ENCODE assay signal across 13 cellular contexts in genomic region chr10:74640134-74640533, GRCh38.
DNase-seq lines count a peak whose midpoint lies in the region; ATAC-seq and TF ChIP-seq lines count a peak whose summit lies in the region.
"Had no signal": no experiment of that assay in that cellular context is flagged by ENCODE, and none has a peak within 500 bp of the region (broad histone marks: within the 10 kb centered on the region; RNA-seq: fewer than 3 reads in every experiment).

No MANE protein-coding gene starts in this region.

- no peaks in the 10 kb centered on the region for H3K36me3 ChIP-seq in BJ (ENCODE audit: control insufficient read depth, insufficient read depth, low read length)
- no peaks in the 10 kb centered on the region for H3K36me3 ChIP-seq in iPS DF 6.9 (ENCODE audit: control insufficient read depth, insufficient read depth, low read length)
- no peaks in the 10 kb centered on the region for H3K36me3 ChIP-seq in CD8-positive, alpha-beta memory T cell (ENCODE audit: insufficient read depth, low read length)
- no peaks in the 10 kb centered on the region for H3K36me3 ChIP-seq in adrenal gland (replicated peaks in 1 of 2)
- H3K36me3 ChIP-seq: BE2C had no signal

- H3K27me3 Mint-ChIP-seq in CD8-positive, alpha-beta memory T cell = no peaks in the 10 kb centered on the region

- H3K4me1 ChIP-seq in iPS DF 6.9 (ENCODE audit: control insufficient read depth, insufficient read depth, low read length) (no peaks in the 10 kb centered on the region), adrenal gland (replicated peaks in 1 of 2) (no peaks in the 10 kb centered on the region)
- H3K4me1 ChIP-seq in CD8-positive, alpha-beta memory T cell (ENCODE audit: insufficient read depth, low read length) = no peaks in the 10 kb centered on the region
- H3K4me1 ChIP-seq: BE2C, parathyroid adenoma had no signal

- peaks cover 12 to 32% (median 30%) of the 10 kb centered on the region in 3 donors for H3K36me3 Mint-ChIP-seq in CD8-positive, alpha-beta memory T cell

- peaks cover 5 to 15% (median 11%) of the 10 kb centered on the region in 5 donors for H3K9me3 Mint-ChIP-seq in CD8-positive, alpha-beta memory T cell

- peak; percentile 65 for ATAC-seq in HG03196 (IDR thresholded peaks at IDR 0.05; ENCODE audit: unreplicated experiment)
- ATAC-seq: HepG2 had no signal

- peaks cover 0 to 4% (median 0%) of the 10 kb centered on the region in 3 donors for H3K4me1 Mint-ChIP-seq in CD8-positive, alpha-beta memory T cell

- no peak for TF ChIP-seq CTCF in BJ (IDR thresholded peaks at IDR 0.05; ENCODE audit: insufficient read depth, low read depth, low read length)
- TF ChIP-seq CTCF in adrenal gland (IDR thresholded peaks at IDR 0.05) = no peak

- H3K9me3 ChIP-seq in iPS DF 6.9 (ENCODE audit: control insufficient read depth, insufficient read depth, low read length) (no peaks in the 10 kb centered on the region), adrenal gland (replicated peaks in 1 of 3) (peaks cover 0 to under 1% (median 0%) of the 10 kb centered on the region in 3 donors)
- H3K9me3 ChIP-seq in CD8-positive, alpha-beta memory T cell (ENCODE audit: low read length) = peaks cover under 1% of the 10 kb centered on the region
- H3K9me3 ChIP-seq: BE2C had no signal

- intact Hi-C loops in adrenal gland (cut with DNase I) = no loop called here

- no CpG with 5 or more reads among the region's 3 CpGs for WGBS in iPS DF 6.9 (ENCODE audit: insufficient coverage, insufficient read length)
- 87 to 97% (median 92%) methylated on average over 2 to 3 of the region's 3 CpGs for WGBS in adrenal gland, 4 donors

- POLR2A ChIA-PET in BJ (lab: Charles Lee) = no interaction called here
- POLR2A ChIA-PET in CD8-positive, alpha-beta memory T cell (lab: Charles Lee) = no interaction called here

- TF ChIP-seq POLR2A in adrenal gland (IDR thresholded peaks at IDR 0.05) = no peak

- H3K4me3 Mint-ChIP-seq in CD8-positive, alpha-beta memory T cell = no peak overlapping the region

- CTCF ChIA-PET in BJ (lab: Yijun Ruan, JAX) = interaction anchor here (1.1 to 2.1 kb wide), 2 partner anchors 9 to 11 kb away, joined by 3 to 4 read pairs; no protein-coding TSS in a partner anchor
- CTCF ChIA-PET in CD8-positive, alpha-beta memory T cell (lab: Charles Lee) = no interaction called here

- H3K27me3 ChIP-seq in BJ (ENCODE audit: control insufficient read depth, insufficient read depth, low read length) = no peaks in the 10 kb centered on the region
- no peaks in the 10 kb centered on the region for H3K27me3 ChIP-seq in iPS DF 6.9 (ENCODE audit: control insufficient read depth, insufficient read depth, low read length)
- no peaks in the 10 kb centered on the region for H3K27me3 ChIP-seq in CD8-positive, alpha-beta memory T cell (ENCODE audit: insufficient read depth, low read length, poor library complexity, severe bottlenecking)
- no peaks in the 10 kb centered on the region for H3K27me3 ChIP-seq in adrenal gland
- H3K27me3 ChIP-seq: BE2C had no signal

- no peak overlapping the region for H3K4me3 ChIP-seq in BJ (ENCODE audit: low read depth, low read length)
- no peak overlapping the region for H3K4me3 ChIP-seq in iPS DF 6.9 (ENCODE audit: low read length)
- no peak overlapping the region for H3K4me3 ChIP-seq in CD8-positive, alpha-beta memory T cell (ENCODE audit: low read length)
- no peak overlapping the region for H3K4me3 ChIP-seq in adrenal gland
- H3K4me3 ChIP-seq: GM23248 had no signal

- DNase-seq in BJ (ENCODE audit: low read depth) (peak; percentile 19), NCI-H748 (lab: John Stamatoyannopoulos, UW; ENCODE audit: unreplicated experiment) (peak; percentile 76), iPS DF 6.9 (ENCODE audit: low read depth, low spot score) (peak; percentile 7), adrenal gland (no peak), AG08395 (ENCODE audit: low spot score) (no peak), HT-29 (ENCODE audit: low spot score) (no peak)
- no peak for DNase-seq in CD8-positive, alpha-beta memory T cell
- DNase-seq: BE2C, GM23248, Right ventricle myocardium superior had no signal

- H3K27ac ChIP-seq in iPS DF 6.9 (ENCODE audit: low read length) = no peak overlapping the region
- no peak overlapping the region for H3K27ac ChIP-seq in CD8-positive, alpha-beta memory T cell (ENCODE audit: low read depth, low read length)
- no peak overlapping the region for H3K27ac ChIP-seq in adrenal gland
- H3K27ac ChIP-seq: GM23248, parathyroid adenoma had no signal

- no peak overlapping the region for H3K27ac Mint-ChIP-seq in CD8-positive, alpha-beta memory T cell

Comparison
In these comparisons a context has a peak if more than half of its experiments do, and no peak if none do; other contexts are left out.
1. DNase-seq: peak in BJ (single experiment), NCI-H748 (single experiment) and iPS DF 6.9 (single experiment); none in CD8-positive, alpha-beta memory T cell (0 of 5), adrenal gland (0 of 7), AG08395 (single experiment) and HT-29 (single experiment).